ENCODE assay signal across 7 cellular contexts in genomic region chr19:16626796-16627193, GRCh38. TPM values are rescaled to one million over a fixed set of nuclear protein-coding genes. Genes with fewer than 3 reads are reported as not detected.
DNase-seq lines count a peak whose midpoint lies in the region; ATAC-seq and FAIRE-seq lines count a peak whose summit lies in the region.

No MANE protein-coding gene starts in this region.

- H3K9me3 Mint-ChIP-seq in activated T-helper 17 cell treated with anti-CD3 and anti-CD28 coated beads, Interleukin-2, amount 50 U/mL, for 72 hours, result no peaks in the 10 kb centered on the region

- H3K27ac Mint-ChIP-seq in activated T-helper 17 cell treated with anti-CD3 and anti-CD28 coated beads, Interleukin-2, amount 50 U/mL, for 72 hours, result peak overlapping the region; percentile 96

- no peaks in the 10 kb centered on the region for H3K9me3 ChIP-seq in iPS-18a (ENCODE audit: control insufficient read depth, low read depth, low read length)

- peaks cover 10% of the 10 kb centered on the region for H3K4me1 ChIP-seq in iPS-18a (ENCODE audit: control insufficient read depth, low read depth, low read length)

- no peak for ATAC-seq in activated T-helper 17 cell treated with anti-CD3 and anti-CD28 coated beads, Interleukin-2, amount 50 U/mL, for 72 hours (replicated peaks)
- no peak for ATAC-seq in stimulated activated naive CD8-positive, alpha-beta T cell treated with anti-CD3 and anti-CD28 coated beads, Interleukin-15, Interleukin-2, amounts not matched to agents 100 U/mL and 50 U/mL, for 24 hours
- no peak for ATAC-seq in HG03159 (IDR thresholded peaks at IDR 0.05; ENCODE audit: unreplicated experiment)

- H3K27me3 Mint-ChIP-seq in activated T-helper 17 cell treated with anti-CD3 and anti-CD28 coated beads, Interleukin-2, amount 50 U/mL, for 72 hours, result no peaks in the 10 kb centered on the region

- no peak for FAIRE-seq in HTR-8/SVneo (lab: Jason Lieb, UNC)

- DNase-seq in HTR-8/SVneo (ENCODE audit: insufficient read length, low spot score) (peak; percentile 23), D341Med (ENCODE audit: low spot score) (no peak), cerebellum (ENCODE audit: low spot score) (no peak)
- peak; percentile 27 for DNase-seq in stimulated activated naive CD8-positive, alpha-beta T cell treated with anti-CD3 and anti-CD28 coated beads, Interleukin-15, Interleukin-2, amounts not matched to agents 100 U/mL and 50 U/mL, for 24 hours

- H3K36me3 ChIP-seq in iPS-18a (ENCODE audit: control insufficient read depth, low read depth, low read length), result peaks cover 10% of the 10 kb centered on the region

- peak overlapping the region; percentile 50 for H3K9ac ChIP-seq in iPS-18a (ENCODE audit: low read length)

- peaks cover 65% of the 10 kb centered on the region for H3K36me3 Mint-ChIP-seq in activated T-helper 17 cell treated with anti-CD3 and anti-CD28 coated beads, Interleukin-2, amount 50 U/mL, for 72 hours (ENCODE audit: low read depth)

- H3K4me1 Mint-ChIP-seq in activated T-helper 17 cell treated with anti-CD3 and anti-CD28 coated beads, Interleukin-2, amount 50 U/mL, for 72 hours, result peaks cover 26% of the 10 kb centered on the region

- H3K27me3 ChIP-seq in iPS-18a (ENCODE audit: control insufficient read depth, insufficient read depth, low read length), result no peaks in the 10 kb centered on the region

- H3K27ac ChIP-seq in iPS-18a (ENCODE audit: low read length), result no peak overlapping the region

- peak overlapping the region; percentile 61 for H3K4me3 ChIP-seq in iPS-18a (ENCODE audit: low read length)

- H3K4me3 Mint-ChIP-seq in activated T-helper 17 cell treated with anti-CD3 and anti-CD28 coated beads, Interleukin-2, amount 50 U/mL, for 72 hours, result peak overlapping the region; percentile 95

RNA-seq across cellular contexts. Expression of gene MED26, which starts 1.2 kb away (rescaled TPM):
- total RNA-seq in activated T-helper 17 cell treated with anti-CD3 and anti-CD28 coated beads, Interleukin-2, amount 50 U/mL, for 72 hours, result 10 to 100 TPM; 19.3 to 23.6 TPM
- 5.3 TPM for total RNA-seq in cerebellum

RNA-seq across cellular contexts. Expression of gene SMIM7, which starts 33.1 kb away (rescaled TPM):
- total RNA-seq in activated T-helper 17 cell treated with anti-CD3 and anti-CD28 coated beads, Interleukin-2, amount 50 U/mL, for 72 hours, result 10 to 100 TPM; 52.9 to 53.6 TPM
- 51.0 TPM for total RNA-seq in cerebellum

RNA-seq across cellular contexts. Expression of gene TMEM38A, which starts 34.1 kb away (rescaled TPM):
- under 1 TPM; 0.74 to 0.76 TPM for total RNA-seq in activated T-helper 17 cell treated with anti-CD3 and anti-CD28 coated beads, Interleukin-2, amount 50 U/mL, for 72 hours
- total RNA-seq in cerebellum, result 11.3 TPM

RNA-seq across cellular contexts. Expression of gene SLC35E1, which starts 54.6 kb away (rescaled TPM):
- 100 to 1,000 TPM in 1 of 2 donors, 10 to 100 TPM in 1; 71.8 to 117 TPM for total RNA-seq in activated T-helper 17 cell treated with anti-CD3 and anti-CD28 coated beads, Interleukin-2, amount 50 U/mL, for 72 hours
- total RNA-seq in cerebellum, result 29.9 TPM

Comparison
In these comparisons a context has a peak if more than half of its experiments do, and no peak if none do; other contexts are left out.
1. DNase-seq: peak in HTR-8/SVneo (single experiment) and stimulated activated naive CD8-positive, alpha-beta T cell treated with anti-CD3 and anti-CD28 coated beads, Interleukin-15, Interleukin-2, amounts not matched to agents 100 U/mL and 50 U/mL, for 24 hours (single experiment); none in D341Med (single experiment) and cerebellum (single experiment).